Comparison of ENCODE assay signal across 8 cellular contexts in the genomic region with DNA sequence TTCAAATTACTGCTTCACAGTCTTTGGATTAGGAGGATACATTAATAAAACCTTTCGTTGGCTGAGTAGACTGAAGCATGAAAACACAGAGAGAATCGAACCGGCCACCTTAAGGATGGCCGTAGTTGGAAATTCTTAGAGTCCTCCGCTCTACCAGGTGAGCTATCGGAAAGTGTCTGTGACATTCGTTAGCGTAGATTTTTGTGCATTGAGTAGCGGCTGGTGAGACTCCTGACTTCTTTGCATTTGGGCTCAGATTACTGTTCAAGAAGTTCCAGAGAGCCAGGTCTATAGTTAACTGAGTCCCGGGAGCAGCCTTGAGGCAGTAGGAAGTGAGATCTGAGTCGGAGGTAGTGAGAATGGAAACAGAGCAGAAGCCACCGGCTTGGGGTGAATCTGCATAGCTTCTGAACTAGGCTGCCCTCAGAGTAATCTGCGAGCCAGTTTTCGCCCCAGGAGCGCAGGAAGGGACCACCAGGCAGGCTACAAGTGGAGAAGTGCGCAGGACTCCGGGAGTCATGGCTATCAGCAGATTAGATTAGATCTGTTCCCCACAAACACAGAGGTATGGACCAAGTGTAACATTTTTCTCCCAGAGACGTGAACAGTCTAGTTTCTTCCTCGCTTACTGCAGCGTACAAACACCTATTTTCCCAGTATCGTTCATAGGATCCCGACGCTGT. TPM values are rescaled to one million over a fixed set of nuclear protein-coding genes. Genes with fewer than 3 reads are reported as not detected.
A peak's percentile ranks its signal among the peaks of the same experiment; 100 is the strongest.
DNase-seq lines count a peak whose midpoint lies in the region; ATAC-seq and TF ChIP-seq lines count a peak whose summit lies in the region.

No MANE protein-coding gene starts in this region.

- 0% methylated on average over 7 of the region's 23 CpGs; no CpG with 5 or more reads in 1 of the 2 experiments for WGBS in IMR-90 (ENCODE audit: extremely low coverage in 2 of 2, insufficient read length in 1 of 2), 2 experiments
- 9 to 14% methylated on average over 21 of the region's 23 CpGs for WGBS in esophagus squamous epithelium, 2 donors
- WGBS in neuronal stem cell (ENCODE audit: extremely low coverage in 2 of 2, insufficient read length in 2 of 2, insufficient replicate concordance in 1 of 2), 2 donors: no CpG with 5 or more reads among the region's 23 CpGs

- no peak overlapping the region for H2BK12ac ChIP-seq in neuronal stem cell (ENCODE audit: low read length)

- no peak for TF ChIP-seq POLR2A in IMR-90 (IDR thresholded peaks at IDR 0.05; ENCODE audit: low read depth, low read length)
- no peak for TF ChIP-seq POLR2A in esophagus squamous epithelium (IDR thresholded peaks at IDR 0.05)

- H3K23ac ChIP-seq in IMR-90 (ENCODE audit: low read depth, low read length): no peak overlapping the region
- H3K23ac ChIP-seq in neuronal stem cell (ENCODE audit: low read depth, low read length, poor library complexity): no peak overlapping the region

- H3K27ac ChIP-seq in IMR-90 (ENCODE audit: insufficient read depth, low read length) (no peak overlapping the region), VCaP (peak overlapping the region; percentile 40), esophagus squamous epithelium (peak overlapping the region in 1 of 4 donors; percentile 26), neuronal stem cell (replicated peaks; ENCODE audit: low read length) (no peak overlapping the region)

- no peak overlapping the region for H4K5ac ChIP-seq in IMR-90 (ENCODE audit: low read depth, low read length)

- no peak overlapping the region for H2AK5ac ChIP-seq in IMR-90 (ENCODE audit: low read depth, low read length)
- no peak overlapping the region for H2AK5ac ChIP-seq in neuronal stem cell (ENCODE audit: low read depth, low read length)

- H3K36me3 ChIP-seq in IMR-90 (ENCODE audit: control insufficient read depth, insufficient read depth, low read length) (no peaks in the 10 kb centered on the region), esophagus squamous epithelium (no peaks in the 10 kb centered on the region), neuronal stem cell (replicated peaks in 1 of 2; ENCODE audit: control insufficient read depth in 2 of 2, insufficient read depth in 2 of 2, low read length in 2 of 2) (no peaks in the 10 kb centered on the region)

- no peak overlapping the region for H2BK15ac ChIP-seq in IMR-90 (ENCODE audit: low read depth, low read length)
- H2BK15ac ChIP-seq in neuronal stem cell (ENCODE audit: low read length): no peak overlapping the region

- H3K9ac ChIP-seq in IMR-90 (ENCODE audit: low read depth, low read length): no peak overlapping the region
- no peak overlapping the region for H3K9ac ChIP-seq in neuronal stem cell (ENCODE audit: low read depth, low read length, poor library complexity)

- no peak for TF ChIP-seq RAD21 in IMR-90 (IDR thresholded peaks at IDR 0.05; ENCODE audit: low read length)

- ATAC-seq in IMR-90 (ENCODE audit: low read depth) (peak; percentile 38), HG03196 (IDR thresholded peaks at IDR 0.05; ENCODE audit: unreplicated experiment) (no peak), HG03342 (IDR thresholded peaks at IDR 0.05; ENCODE audit: unreplicated experiment) (no peak)

- TF ChIP-seq CTCF in IMR-90 (conservative IDR thresholded peaks at IDR 0.05; ENCODE audit: low read depth, low read length) (no peak), VCaP (conservative IDR thresholded peaks at IDR 0.05) (no peak), esophagus squamous epithelium (IDR thresholded peaks at IDR 0.05) (no peak)

- H3K56ac ChIP-seq in IMR-90 (ENCODE audit: extremely low read depth, insufficient read depth, low read length): no peak overlapping the region

- peaks cover 7% of the 10 kb centered on the region; the same call in 1 of the 2 replicates for H4K20me1 ChIP-seq in IMR-90 (ENCODE audit: insufficient read depth, low read length)

- H2BK20ac ChIP-seq in IMR-90 (ENCODE audit: low read depth, low read length): no peak overlapping the region

- H3K14ac ChIP-seq in IMR-90 (replicated peaks; ENCODE audit: low read depth, low read length): no peak overlapping the region
- H3K14ac ChIP-seq in neuronal stem cell (ENCODE audit: low read length): no peak overlapping the region

- peak overlapping the region; percentile 35 for H2AFZ ChIP-seq in IMR-90 (replicated peaks; ENCODE audit: low read length, poor library complexity)
- H2AFZ ChIP-seq in neuronal stem cell (ENCODE audit: low read length): peak overlapping the region; percentile 76

- H3K27me3 ChIP-seq in IMR-90 (ENCODE audit: control insufficient read depth, insufficient read depth, low read length) (peaks cover 4% of the 10 kb centered on the region), esophagus squamous epithelium (peaks cover 0 to 78% (median 2%) of the 10 kb centered on the region in 4 donors), neuronal stem cell (ENCODE audit: control insufficient read depth in 3 of 3, insufficient read depth in 3 of 3, low read depth in 1 of 3, low read length in 3 of 3) (peaks cover 9 to 58% (median 44%) of the 10 kb centered on the region in 3 experiments)

- H3K4ac ChIP-seq in IMR-90 (ENCODE audit: low read depth, low read length) (no peak overlapping the region), neuronal stem cell (ENCODE audit: low read length) (no peak overlapping the region)

- no peak overlapping the region for H4K8ac ChIP-seq in IMR-90 (ENCODE audit: low read depth in 2 of 2, low read length in 2 of 2)
- no peak overlapping the region for H4K8ac ChIP-seq in neuronal stem cell (ENCODE audit: low read depth, low read length)

- BruUV-seq in IMR-90 (replicated peaks; lab: Mats Ljungman, UMichigan): no TSS peak

- POLR2A ChIA-PET in IMR-90 (lab: Charles Lee; ENCODE audit: unreplicated experiment): no interaction called here

- dilution Hi-C loops in IMR-90 (cut with HindIII; ENCODE audit: low sequenced_read_pairs, unreplicated experiment): no loop called here

- CTCF ChIA-PET in IMR-90 (lab: Yijun Ruan, JAX): interaction anchor here (0.6 to 0.8 kb wide), 4 partner anchors 21 to 737 kb away, joined by 3 to 5 read pairs (median 3); no protein-coding TSS in a partner anchor

- intact Hi-C loops in IMR-90 (cut with micrococcal nuclease): loop anchor here (2.0 to 5.0 kb wide), 2 partner anchors 18 to 342 kb away; no protein-coding TSS in a partner anchor
- intact Hi-C loops in esophagus squamous epithelium (cut with DNase I): no loop called here

- no peak overlapping the region for H2BK5ac ChIP-seq in IMR-90 (ENCODE audit: low read depth, low read length, poor library complexity, severe bottlenecking)
- H2BK5ac ChIP-seq in neuronal stem cell (ENCODE audit: low read length): no peak overlapping the region

- no peak overlapping the region for H3K18ac ChIP-seq in IMR-90 (ENCODE audit: low read depth, low read length)
- no peak overlapping the region for H3K18ac ChIP-seq in neuronal stem cell (ENCODE audit: low read length)

- no peaks in the 10 kb centered on the region for H3K79me1 ChIP-seq in IMR-90 (ENCODE audit: low read depth in 1 of 2, low read length in 2 of 2)
- no peaks in the 10 kb centered on the region for H3K79me1 ChIP-seq in neuronal stem cell (ENCODE audit: low read depth, low read length)

- H3K4me1 ChIP-seq in IMR-90 (ENCODE audit: control insufficient read depth, insufficient read depth, low read length) (peaks cover 4% of the 10 kb centered on the region; the same call in 1 of the 2 replicates), esophagus squamous epithelium (peaks cover 19 to 59% (median 31%) of the 10 kb centered on the region in 3 donors), neuronal stem cell (ENCODE audit: control insufficient read depth in 2 of 2, insufficient read depth in 1 of 2, low read depth in 1 of 2, low read length in 2 of 2) (peaks cover 10% of the 10 kb centered on the region in 2 donors)

- H2AK9ac ChIP-seq in IMR-90 (replicated peaks; ENCODE audit: low read depth, low read length, poor library complexity): no peak overlapping the region

- in situ Hi-C loops in IMR-90 (cut with MboI; ENCODE audit: low sequenced_read_pairs): loop anchor here (5.0 kb wide), 1 partner anchor 52 kb away; a partner anchor contains a TSS

- H3K9me1 ChIP-seq in IMR-90 (ENCODE audit: insufficient read depth, low read length): no peaks in the 10 kb centered on the region

- H2BK120ac ChIP-seq in IMR-90 (ENCODE audit: low read depth, low read length): no peak overlapping the region
- no peak overlapping the region for H2BK120ac ChIP-seq in neuronal stem cell (ENCODE audit: low read depth, low read length)

- H3K4me3 ChIP-seq in IMR-90 (ENCODE audit: insufficient read depth, low read depth, low read length) (peak overlapping the region; percentile 56; the same call in 1 of the 2 replicates), esophagus squamous epithelium (peak overlapping the region in 3 of 4 donors; percentile 26 to 43 (median 41)), neuronal stem cell (ENCODE audit: low read length in 2 of 2) (peak overlapping the region; percentile 54 to 92)

- DNase-seq in GDM1 (lab: John Stamatoyannopoulos, UW) (peak; percentile 23), IMR-90 (peak; percentile 58), esophagus squamous epithelium (lab: John Stamatoyannopoulos, UW) (no peak), neuronal stem cell (ENCODE audit: low spot score) (no peak), hepatic stellate cell (ENCODE audit: low spot score) (no peak)

- no peaks in the 10 kb centered on the region for H3K9me3 ChIP-seq in IMR-90 (ENCODE audit: control insufficient read depth, insufficient read depth, low read length)
- no peaks in the 10 kb centered on the region for H3K9me3 ChIP-seq in esophagus squamous epithelium
- peaks cover 0 to 1% of the 10 kb centered on the region in 2 donors for H3K9me3 ChIP-seq in neuronal stem cell (replicated peaks in 1 of 2; ENCODE audit: control insufficient read depth in 2 of 2, insufficient read depth in 1 of 2, low read depth in 1 of 2, low read length in 2 of 2)

- H3K4me2 ChIP-seq in IMR-90 (ENCODE audit: low read depth, low read length) (peak overlapping the region; percentile 93), neuronal stem cell (ENCODE audit: insufficient read depth, low read length, poor library complexity, severe bottlenecking) (peak overlapping the region; percentile 83)

- H4K91ac ChIP-seq in IMR-90 (ENCODE audit: insufficient read depth, low read depth, low read length): no peak overlapping the region
- H4K91ac ChIP-seq in neuronal stem cell (ENCODE audit: low read depth, low read length, poor library complexity): no peak overlapping the region

RNA-seq across cellular contexts. Expression of a gene that starts 11.0 kb away (rescaled TPM):
- not detected in 2 replicates for total RNA-seq in IMR-90 (2012; rRNA removed)
- not detected in 2 replicates for polyA plus RNA-seq in IMR-90 (2012; rRNA removed)
- not detected in 2 replicates for polyA plus RNA-seq in IMR-90 (2012; cell fraction: cytosol; rRNA removed)
- not detected in 2 replicates for polyA plus RNA-seq in IMR-90 (2012; cell fraction: nucleus; rRNA removed; ENCODE audit: low replicate concordance)
- total RNA-seq in esophagus squamous epithelium: not detected
- not detected for polyA plus RNA-seq in neuronal stem cell (2013, experiment 1 of 2)
- not detected for polyA plus RNA-seq in neuronal stem cell (2013, experiment 2 of 2)

RNA-seq across cellular contexts. Expression of a gene that starts 39.3 kb away (rescaled TPM):
- total RNA-seq in IMR-90 (2012; rRNA removed) (not detected in 2 replicates), esophagus squamous epithelium (not detected)
- polyA plus RNA-seq in IMR-90 (2012; rRNA removed): not detected in 2 replicates
- polyA plus RNA-seq in IMR-90 (2012; cell fraction: cytosol; rRNA removed): not detected in 2 replicates
- not detected in 2 replicates for polyA plus RNA-seq in IMR-90 (2012; cell fraction: nucleus; rRNA removed; ENCODE audit: low replicate concordance)
- not detected for polyA plus RNA-seq in neuronal stem cell (2013, experiment 1 of 2)
- polyA plus RNA-seq in neuronal stem cell (2013, experiment 2 of 2): not detected

RNA-seq across cellular contexts. Expression of a gene that starts 42.7 kb away (rescaled TPM):
- not detected in 2 replicates for total RNA-seq in IMR-90 (2012; rRNA removed)
- not detected in 2 replicates for polyA plus RNA-seq in IMR-90 (2012; rRNA removed)
- not detected in 2 replicates for polyA plus RNA-seq in IMR-90 (2012; cell fraction: cytosol; rRNA removed)
- not detected in 2 replicates for polyA plus RNA-seq in IMR-90 (2012; cell fraction: nucleus; rRNA removed; ENCODE audit: low replicate concordance)
- not detected for total RNA-seq in esophagus squamous epithelium
- polyA plus RNA-seq in neuronal stem cell (2013, experiment 1 of 2): not detected
- not detected for polyA plus RNA-seq in neuronal stem cell (2013, experiment 2 of 2)

RNA-seq across cellular contexts. Expression of a gene that starts 53.9 kb away (rescaled TPM):
- total RNA-seq in IMR-90 (2012; rRNA removed): 8.1 and 10.4 TPM in 2 replicates
- 9.9 and 11.6 TPM in 2 replicates for polyA plus RNA-seq in IMR-90 (2012; rRNA removed)
- 5.2 and 10.4 TPM in 2 replicates for polyA plus RNA-seq in IMR-90 (2012; cell fraction: cytosol; rRNA removed)
- polyA plus RNA-seq in IMR-90 (2012; cell fraction: nucleus; rRNA removed; ENCODE audit: low replicate concordance): 2.7 and 5.5 TPM in 2 replicates
- 10 to 100 TPM in 2 of 4 donors, 1 to 10 TPM in 2; 4.0 to 73.1 (median 19.5) TPM for total RNA-seq in esophagus squamous epithelium
- 3.2 TPM for polyA plus RNA-seq in neuronal stem cell (2013, experiment 1 of 2)
- polyA plus RNA-seq in neuronal stem cell (2013, experiment 2 of 2): 4.0 TPM

RNA-seq across cellular contexts. Expression of a gene that starts 58.1 kb away (rescaled TPM):
- 3.6 and 3.9 TPM in 2 replicates for total RNA-seq in IMR-90 (2012; rRNA removed)
- polyA plus RNA-seq in IMR-90 (2012; rRNA removed): 4.2 and 4.7 TPM in 2 replicates
- 5.9 and 9.0 TPM in 2 replicates for polyA plus RNA-seq in IMR-90 (2012; cell fraction: cytosol; rRNA removed)
- 1.9 and 2.4 TPM in 2 replicates for polyA plus RNA-seq in IMR-90 (2012; cell fraction: nucleus; rRNA removed; ENCODE audit: low replicate concordance)
- total RNA-seq in esophagus squamous epithelium: 10 to 100 TPM in 1 of 4 donors, 1 to 10 TPM in 3; 1.4 to 15.1 (median 5.8) TPM
- 2.3 TPM for polyA plus RNA-seq in neuronal stem cell (2013, experiment 1 of 2)
- polyA plus RNA-seq in neuronal stem cell (2013, experiment 2 of 2): 3.0 TPM

Comparison
In these comparisons a context has a peak if more than half of its experiments do, and no peak if none do; other contexts are left out.
1. DNase-seq: peak in GDM1 (single experiment) and IMR-90 (single experiment); none in esophagus squamous epithelium (single experiment), neuronal stem cell (single experiment) and hepatic stellate cell (single experiment).
2. Peak in every context shown above with its lines, with median percentiles within 50 percentile points of each other: H3K4me3 ChIP-seq.